Comparison of ENCODE assay signal across 1 cellular context in genomic region chr9:124270504-124271335, GRCh38.
TF ChIP-seq lines count a peak whose summit lies in the region.

No MANE protein-coding gene starts in this region.

TF ChIP-seq in liver, 16 proteins besides CTCF, POLR2A, EP300 and RAD21 (continued from another document):
- TF ChIP-seq, protein P1, sequence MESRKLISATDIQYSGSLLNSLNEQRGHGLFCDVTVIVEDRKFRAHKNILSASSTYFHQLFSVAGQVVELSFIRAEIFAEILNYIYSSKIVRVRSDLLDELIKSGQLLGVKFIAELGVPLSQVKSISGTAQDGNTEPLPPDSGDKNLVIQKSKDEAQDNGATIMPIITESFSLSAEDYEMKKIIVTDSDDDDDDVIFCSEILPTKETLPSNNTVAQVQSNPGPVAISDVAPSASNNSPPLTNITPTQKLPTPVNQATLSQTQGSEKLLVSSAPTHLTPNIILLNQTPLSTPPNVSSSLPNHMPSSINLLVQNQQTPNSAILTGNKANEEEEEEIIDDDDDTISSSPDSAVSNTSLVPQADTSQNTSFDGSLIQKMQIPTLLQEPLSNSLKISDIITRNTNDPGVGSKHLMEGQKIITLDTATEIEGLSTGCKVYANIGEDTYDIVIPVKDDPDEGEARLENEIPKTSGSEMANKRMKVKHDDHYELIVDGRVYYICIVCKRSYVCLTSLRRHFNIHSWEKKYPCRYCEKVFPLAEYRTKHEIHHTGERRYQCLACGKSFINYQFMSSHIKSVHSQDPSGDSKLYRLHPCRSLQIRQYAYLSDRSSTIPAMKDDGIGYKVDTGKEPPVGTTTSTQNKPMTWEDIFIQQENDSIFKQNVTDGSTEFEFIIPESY (IDR thresholded peaks at IDR 0.05): peak; percentile 81
- TF ChIP-seq MAX (IDR thresholded peaks at IDR 0.05): peak; percentile 99
- TF ChIP-seq ATF3 (IDR thresholded peaks at IDR 0.05): no peak
- TF ChIP-seq GABPA (IDR thresholded peaks at IDR 0.05 in 1 of 2, conservative IDR thresholded peaks at IDR 0.05 in 1 of 2): peak in 1 of 2 donors; percentile 80
- TF ChIP-seq HNF4A (conservative IDR thresholded peaks at IDR 0.05): peak; percentile 83 to 92
- TF ChIP-seq HNF4G (IDR thresholded peaks at IDR 0.05): peak; percentile 38
- TF ChIP-seq FOXA1 (IDR thresholded peaks at IDR 0.05): no peak
